13 cellular contexts compared by ENCODE assay signal in the genomic region with DNA sequence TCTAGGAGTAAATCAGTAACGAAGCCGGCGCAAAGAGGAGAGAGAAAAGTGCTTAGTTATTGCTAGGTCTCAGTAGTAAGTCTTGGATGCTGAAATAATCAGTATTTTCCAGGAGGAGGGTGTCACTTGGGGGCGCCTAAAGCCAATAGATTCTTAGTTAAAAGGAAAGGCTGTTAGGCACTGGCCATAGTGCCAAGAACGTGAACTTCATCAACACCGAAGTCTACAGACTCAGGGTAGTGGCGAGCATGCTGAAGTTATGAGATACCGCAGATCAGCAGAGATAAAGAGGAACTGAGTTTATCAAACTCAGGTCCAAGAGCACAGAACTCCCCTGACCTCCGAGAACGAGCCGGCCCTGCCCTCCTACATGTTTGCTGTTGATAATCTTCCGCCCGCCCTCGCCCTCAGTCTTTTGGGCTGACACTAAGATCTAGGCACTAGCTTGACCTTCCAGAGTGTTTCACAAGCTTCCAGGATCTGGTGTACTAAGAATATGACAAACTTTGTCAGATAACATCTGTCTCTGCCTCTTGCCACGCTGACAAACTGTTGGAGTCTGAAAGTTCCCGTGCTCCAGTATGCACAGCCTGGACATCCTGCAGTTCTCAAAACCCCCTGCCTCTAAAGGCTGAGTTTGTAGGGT. TPM values are rescaled to one million over a fixed set of nuclear protein-coding genes. Genes with fewer than 3 reads are reported as not detected.
A peak's percentile ranks its signal among the peaks of the same experiment; 100 is the strongest.
DNase-seq lines count a peak whose midpoint lies in the region; FAIRE-seq and TF ChIP-seq lines count a peak whose summit lies in the region.
"Had no signal": no experiment of that assay in that cellular context is flagged by ENCODE, and none has a peak within 500 bp of the region (broad histone marks: within the 10 kb centered on the region; RNA-seq: fewer than 3 reads in every experiment).

No MANE protein-coding gene starts in this region.

- no peak overlapping the region for H3K4me3 Mint-ChIP-seq in immature natural killer cell
- no peak overlapping the region for H3K4me3 Mint-ChIP-seq in T-helper 2 cell treated with Interferon-gamma antibody and Interleukin-4, amounts not matched to agents 5 μg/mL and 100 μg/mL, for 36 hours
- H3K4me3 Mint-ChIP-seq: stimulated activated naive B cell treated with anti-CD40 and anti-IgM and Interleukin-4, amounts not matched to agents 10 μg/mL and 1 μg/mL and 100 μg/mL, for 72 hours had no signal

- H3K79me2 ChIP-seq in OCI-LY1 (ENCODE audit: insufficient read depth, low read length): no peaks in the 10 kb centered on the region

- H3K9me3 Mint-ChIP-seq in immature natural killer cell: no peaks in the 10 kb centered on the region
- H3K9me3 Mint-ChIP-seq in T-helper 2 cell treated with Interferon-gamma antibody and Interleukin-4, amounts not matched to agents 5 μg/mL and 100 μg/mL, for 36 hours: no peaks in the 10 kb centered on the region
- H3K9me3 Mint-ChIP-seq: stimulated activated naive B cell treated with anti-CD40 and anti-IgM and Interleukin-4, amounts not matched to agents 10 μg/mL and 1 μg/mL and 100 μg/mL, for 72 hours had no signal

- no peak overlapping the region for H3K9ac ChIP-seq in OCI-LY1 (ENCODE audit: low read length)

- peak; percentile 21 for FAIRE-seq in GM12892 (lab: Jason Lieb, UNC)

- no peaks in the 10 kb centered on the region for H3K9me3 ChIP-seq in OCI-LY1 (ENCODE audit: low read length)
- no peaks in the 10 kb centered on the region for H3K9me3 ChIP-seq in tibial artery
- H3K9me3 ChIP-seq: esophagus muscularis mucosa had no signal

- H3K36me3 Mint-ChIP-seq in immature natural killer cell: no peaks in the 10 kb centered on the region
- no peaks in the 10 kb centered on the region for H3K36me3 Mint-ChIP-seq in T-helper 2 cell treated with Interferon-gamma antibody and Interleukin-4, amounts not matched to agents 5 μg/mL and 100 μg/mL, for 36 hours (ENCODE audit: low read depth)
- H3K36me3 Mint-ChIP-seq: stimulated activated naive B cell treated with anti-CD40 and anti-IgM and Interleukin-4, amounts not matched to agents 10 μg/mL and 1 μg/mL and 100 μg/mL, for 72 hours had no signal

- H3K27me3 Mint-ChIP-seq in immature natural killer cell (ENCODE audit: low read depth in 3 of 3): peaks cover 2 to 7% (median 5%) of the 10 kb centered on the region in 3 donors
- H3K27me3 Mint-ChIP-seq in T-helper 2 cell treated with Interferon-gamma antibody and Interleukin-4, amounts not matched to agents 5 μg/mL and 100 μg/mL, for 36 hours (ENCODE audit: low read depth): peaks cover 12% of the 10 kb centered on the region

- no peak overlapping the region for H3K4me2 ChIP-seq in OCI-LY1 (ENCODE audit: low read length)

- peak; percentile 30; the same call in 1 of the 2 replicates for TF ChIP-seq CTCF in OCI-LY1 (IDR thresholded peaks at IDR 0.05; ENCODE audit: low read length)
- peak; percentile 20 for TF ChIP-seq CTCF in fibroblast of villous mesenchyme (IDR thresholded peaks at IDR 0.05; ENCODE audit: insufficient read depth, low read depth, low read length)
- no peak for TF ChIP-seq CTCF in tibial artery (IDR thresholded peaks at IDR 0.05)

- no peaks in the 10 kb centered on the region for H3K9me2 ChIP-seq in OCI-LY1 (ENCODE audit: low read depth, low read length)

- H3K27me3 ChIP-seq in OCI-LY1 (ENCODE audit: insufficient read depth, low read length) (no peaks in the 10 kb centered on the region; the same call in 1 of the 2 replicates), tibial artery (no peaks in the 10 kb centered on the region)
- H3K27me3 ChIP-seq: esophagus muscularis mucosa had no signal

- H3K36me3 ChIP-seq in OCI-LY1 (ENCODE audit: insufficient read depth, low read length): no peaks in the 10 kb centered on the region
- no peaks in the 10 kb centered on the region for H3K36me3 ChIP-seq in tibial artery
- H3K36me3 ChIP-seq: esophagus muscularis mucosa had no signal

- no peaks in the 10 kb centered on the region for H3F3A ChIP-seq in OCI-LY1 (ENCODE audit: insufficient read depth, low read length)

- H2AFZ ChIP-seq in OCI-LY1 (ENCODE audit: low read length): no peak overlapping the region

- intact Hi-C loops in tibial artery (cut with DNase I; ENCODE audit: low total_unique reads): no loop called here

- H3K4me1 ChIP-seq in OCI-LY1 (ENCODE audit: insufficient read depth, low read length, severe bottlenecking) (peaks cover 6% of the 10 kb centered on the region), tibial artery (no peaks in the 10 kb centered on the region)
- H3K4me1 ChIP-seq: esophagus muscularis mucosa had no signal

- H3K4me3 ChIP-seq in OCI-LY1 (ENCODE audit: low read depth, low read length, poor library complexity, severe bottlenecking) (no peak overlapping the region), fibroblast of villous mesenchyme (ENCODE audit: low read depth, low read length) (no peak overlapping the region), tibial artery (no peak overlapping the region)
- H3K4me3 ChIP-seq: esophagus muscularis mucosa had no signal

- no peaks in the 10 kb centered on the region for H4K20me1 ChIP-seq in OCI-LY1 (ENCODE audit: insufficient read depth, low read length)

- no peak overlapping the region for H3K27ac ChIP-seq in OCI-LY1 (ENCODE audit: low read depth, low read length, poor library complexity, severe bottlenecking)
- H3K27ac ChIP-seq in tibial artery: no peak overlapping the region
- H3K27ac ChIP-seq: esophagus muscularis mucosa had no signal

- DNase-seq in GM12892 (ENCODE audit: insufficient read length) (no peak), fibroblast of villous mesenchyme (ENCODE audit: low read depth) (peak; percentile 91), midbrain (lab: John Stamatoyannopoulos, UW) (peak; percentile 14), immature natural killer cell (no peak), SIG-M5 treated with dmso at 0.1 percent for 504 hours (lab: John Stamatoyannopoulos, UW; ENCODE audit: unreplicated experiment) (no peak), tibial artery (no peak)
- DNase-seq in T-helper 2 cell treated with Interferon-gamma antibody and Interleukin-4, amounts not matched to agents 5 μg/mL and 100 μg/mL, for 36 hours (ENCODE audit: low spot score): no peak
- DNase-seq: amniotic stem cell; NCI-H1417 treated with DMSO at 0.1 percent for 48 hours; SHP77 treated with DMSO at 0.1 percent for 48 hours; stimulated activated naive B cell treated with anti-CD40 and anti-IgM and Interleukin-4, amounts not matched to agents 10 μg/mL and 1 μg/mL and 100 μg/mL, for 72 hours had no signal

- no peak overlapping the region for H3K27ac Mint-ChIP-seq in immature natural killer cell
- no peak overlapping the region for H3K27ac Mint-ChIP-seq in T-helper 2 cell treated with Interferon-gamma antibody and Interleukin-4, amounts not matched to agents 5 μg/mL and 100 μg/mL, for 36 hours
- H3K27ac Mint-ChIP-seq: stimulated activated naive B cell treated with anti-CD40 and anti-IgM and Interleukin-4, amounts not matched to agents 10 μg/mL and 1 μg/mL and 100 μg/mL, for 72 hours had no signal

- H3K4me1 Mint-ChIP-seq in immature natural killer cell: no peaks in the 10 kb centered on the region
- peaks cover 2% of the 10 kb centered on the region for H3K4me1 Mint-ChIP-seq in T-helper 2 cell treated with Interferon-gamma antibody and Interleukin-4, amounts not matched to agents 5 μg/mL and 100 μg/mL, for 36 hours (ENCODE audit: low read depth)

- no peak for TF ChIP-seq POLR2A in GM12892 (IDR thresholded peaks at IDR 0.05; ENCODE audit: low read depth, low read length)

RNA-seq across cellular contexts. Expression of a gene that starts 49.2 kb away (rescaled TPM):
- polyA plus RNA-seq in GM12892 (2012; ENCODE audit: missing spikeins): 163 TPM
- total RNA-seq in fibroblast of villous mesenchyme: 35.4 and 114 TPM in 2 replicates
- 10 to 100 TPM; 41.3 to 52.4 (median 43.9) TPM for polyA plus RNA-seq in immature natural killer cell

Comparison
In these comparisons a context has a peak if more than half of its experiments do, and no peak if none do; other contexts are left out.
1. DNase-seq: peak in fibroblast of villous mesenchyme (single experiment) and midbrain (single experiment); none in GM12892 (single experiment), immature natural killer cell (0 of 3), SIG-M5 treated with dmso at 0.1 percent for 504 hours (single experiment), tibial artery (0 of 2) and T-helper 2 cell treated with Interferon-gamma antibody and Interleukin-4, amounts not matched to agents 5 μg/mL and 100 μg/mL, for 36 hours (single experiment).
2. CTCF ChIP-seq: peak in OCI-LY1 (single experiment) and fibroblast of villous mesenchyme (single experiment); none in tibial artery (0 of 2).